In the genomic region with DNA sequence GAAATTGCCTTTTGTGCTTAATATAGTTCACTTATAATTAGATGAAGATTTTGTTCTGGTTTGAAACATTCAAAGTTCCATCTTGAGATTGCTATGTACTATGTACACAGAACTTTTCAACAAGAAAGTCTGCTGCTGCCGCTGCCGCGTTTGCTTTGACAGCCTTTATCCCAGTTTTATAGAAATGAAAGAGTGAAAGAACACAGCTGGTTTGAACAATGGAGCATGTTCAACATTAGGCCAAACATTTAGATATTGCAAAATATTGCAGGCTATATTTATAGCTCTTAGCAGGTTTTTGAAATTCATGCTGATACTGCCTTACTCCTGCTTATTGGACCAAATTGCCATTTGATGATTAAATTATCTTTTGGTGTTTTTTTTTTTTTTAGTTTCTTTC, we compare ENCODE assay signal across 20 cellular contexts.
DNase-seq lines count a peak whose midpoint lies in the region; ATAC-seq and TF ChIP-seq lines count a peak whose summit lies in the region.
"Had no signal": no experiment of that assay in that cellular context is flagged by ENCODE, and none has a peak within 500 bp of the region (broad histone marks: within the 10 kb centered on the region; RNA-seq: fewer than 3 reads in every experiment).

No MANE protein-coding gene starts in this region.

- H3K79me2 ChIP-seq in osteoblast (ENCODE audit: insufficient read depth, low read length) = no peaks in the 10 kb centered on the region

- peaks cover 0 to 13% of the 10 kb centered on the region in 2 donors for H3K4me1 ChIP-seq in right atrium auricular region
- H3K4me1 ChIP-seq in osteoblast (ENCODE audit: insufficient read depth, low read length) = peaks cover 26% of the 10 kb centered on the region

- no peaks in the 10 kb centered on the region for H3K36me3 ChIP-seq in right atrium auricular region
- H3K36me3 ChIP-seq in osteoblast (ENCODE audit: insufficient read depth, low read length) = no peaks in the 10 kb centered on the region
- H3K36me3 ChIP-seq: right lobe of liver had no signal

- H4K20me1 ChIP-seq in osteoblast (ENCODE audit: insufficient read depth, low read length) = no peaks in the 10 kb centered on the region

- H3K27me3 ChIP-seq in right atrium auricular region = no peaks in the 10 kb centered on the region
- H3K27me3 ChIP-seq in osteoblast (ENCODE audit: insufficient read depth, low read length) = no peaks in the 10 kb centered on the region

- intact Hi-C loops in Right ventricle myocardium inferior (cut with DNase I) = no loop called here

- peak overlapping the region; percentile 34 for H3K4me2 ChIP-seq in osteoblast (ENCODE audit: insufficient read depth, low read length)

- DNase-seq in Right ventricle myocardium inferior (ENCODE audit: missing footprints) (no peak), right atrium auricular region (ENCODE audit: low spot score) (no peak), fibroblast of mammary gland (ENCODE audit: low read depth) (peak; percentile 62), osteoblast (ENCODE audit: insufficient read length, low spot score, missing footprints) (no peak), DMS79 (lab: John Stamatoyannopoulos, UW) (no peak), HT-29 (ENCODE audit: low spot score) (no peak)
- DNase-seq in stimulated activated CD4-positive, alpha-beta T cell treated with anti-CD3 and anti-CD28 coated beads, Interleukin-12 subunit alpha, Interleukin-12 subunit beta, amount 100 ng/mL, for 4 hours = no peak
- DNase-seq: activated CD4-positive, alpha-beta T cell treated with anti-CD3 and anti-CD28 coated beads, Interleukin-2, amount 50 U/mL, for 1 hour; activated naive CD4-positive, alpha-beta T cell treated with anti-CD3 and anti-CD28 coated beads for 36 hours; CD4-positive, alpha-beta T cell; erythroblast; H9; KG1; midbrain; NCI-H1048; NCI-H2081; NCI-H510A treated with DMSO at 0.1 percent for 48 hours; right lobe of liver; stimulated activated CD4-positive, alpha-beta T cell treated with anti-CD3 and anti-CD28 coated beads, Interleukin-4, amount 100 ng/mL, for 1 hour had no signal

- no peak for TF ChIP-seq CTCF in right atrium auricular region (IDR thresholded peaks at IDR 0.05)
- TF ChIP-seq CTCF in fibroblast of mammary gland (conservative IDR thresholded peaks at IDR 0.05; ENCODE audit: control insufficient read depth, insufficient read depth, low read depth, low read length) = no peak
- no peak for TF ChIP-seq CTCF in osteoblast (IDR thresholded peaks at IDR 0.05; ENCODE audit: extremely low read depth, low read depth, low read length)

- H2AFZ ChIP-seq in osteoblast (ENCODE audit: low read length) = peak overlapping the region; percentile 42

- H3K9me3 ChIP-seq in right atrium auricular region (no peaks in the 10 kb centered on the region), osteoblast (ENCODE audit: low read depth, low read length) (no peaks in the 10 kb centered on the region)
- H3K9me3 ChIP-seq: right lobe of liver had no signal

- ATAC-seq in Right ventricle myocardium inferior (peak; percentile 85), GM18873 (IDR thresholded peaks at IDR 0.05; ENCODE audit: low FRiP score, unreplicated experiment) (no peak)
- ATAC-seq: right lobe of liver had no signal

- H3K4me3 ChIP-seq in right atrium auricular region (no peak overlapping the region), fibroblast of mammary gland (ENCODE audit: control insufficient read depth, low read depth, low read length) (no peak overlapping the region), osteoblast (ENCODE audit: insufficient read depth, low read length) (no peak overlapping the region)
- H3K4me3 ChIP-seq: right lobe of liver had no signal

- H3K27ac ChIP-seq in right atrium auricular region = peak overlapping the region in 1 of 2 donors; percentile 47
- H3K27ac ChIP-seq in osteoblast (ENCODE audit: low read depth, low read length) = no peak overlapping the region
- H3K27ac ChIP-seq: right lobe of liver had no signal
